Comparison of ENCODE assay signal across 8 cellular contexts in genomic region chr4:78057135-78057599, GRCh38. TPM values are rescaled to one million over a fixed set of nuclear protein-coding genes. Genes with fewer than 3 reads are reported as not detected.
DNase-seq lines count a peak whose midpoint lies in the region; ATAC-seq and TF ChIP-seq lines count a peak whose summit lies in the region.

TSS of gene FRAS1 (plus strand) at chr4:78057323. CDS start at chr4:78058010, 687 bp downstream.

- POLR2A ChIA-PET in CD4-positive, alpha-beta T cell (lab: Charles Lee): no interaction called here

- H3K36me3 Mint-ChIP-seq in CD4-positive, alpha-beta T cell (ENCODE audit: low read depth): no peaks in the 10 kb centered on the region

- H3K4me3 ChIP-seq in KMS-11 (IDR thresholded peaks at IDR 0.05; ENCODE audit: insufficient read depth, low read depth, low read length): peak within 1 kb of the TSS; percentile 83
- H3K4me3 ChIP-seq in esophagus muscularis mucosa: peak within 1 kb of the TSS; percentile 63 to 66 (median 64)
- peak within 1 kb of the TSS; percentile 60 to 67 for H3K4me3 ChIP-seq in vagina

- H3K27me3 Mint-ChIP-seq in CD4-positive, alpha-beta T cell: peaks cover 90% of the 10 kb centered on the region

- H3K27me3 ChIP-seq in CD4-positive, alpha-beta T cell (ENCODE audit: control insufficient read depth, insufficient read depth, low read length): peaks cover 64% of the 10 kb centered on the region
- no peaks in the 10 kb centered on the region; the same call in 1 of the 2 replicates for H3K27me3 ChIP-seq in KMS-11 (ENCODE audit: insufficient read depth, low read depth)
- peaks cover 0 to 19% (median 0%) of the 10 kb centered on the region in 4 donors for H3K27me3 ChIP-seq in esophagus muscularis mucosa
- H3K27me3 ChIP-seq in vagina: no peaks in the 10 kb centered on the region

- no peaks in the 10 kb centered on the region for H3K9me3 Mint-ChIP-seq in CD4-positive, alpha-beta T cell

- under 1% methylated on average over 24 of the region's 39 CpGs for WGBS in esophagus muscularis mucosa

- no peak within 1 kb of the TSS for H3K27ac Mint-ChIP-seq in CD4-positive, alpha-beta T cell

- no peaks in the 10 kb centered on the region for H3K9me3 ChIP-seq in CD4-positive, alpha-beta T cell (ENCODE audit: control insufficient read depth, low read length)
- H3K9me3 ChIP-seq in esophagus muscularis mucosa: no peaks in the 10 kb centered on the region
- no peaks in the 10 kb centered on the region for H3K9me3 ChIP-seq in vagina

- H2AFZ ChIP-seq in KMS-11 (ENCODE audit: low read depth): peak within 1 kb of the TSS; percentile 98

- no peaks in the 10 kb centered on the region for H3K4me1 ChIP-seq in KMS-11 (ENCODE audit: low read depth, poor library complexity, severe bottlenecking)
- peaks cover 9 to 37% (median 34%) of the 10 kb centered on the region in 4 donors for H3K4me1 ChIP-seq in esophagus muscularis mucosa
- H3K4me1 ChIP-seq in vagina: peaks cover 12% of the 10 kb centered on the region

- H3K4me3 Mint-ChIP-seq in CD4-positive, alpha-beta T cell: peak within 1 kb of the TSS; percentile 89

- TF ChIP-seq CTCF in CD4-positive, alpha-beta T cell (IDR thresholded peaks at IDR 0.05): no peak
- TF ChIP-seq CTCF in KMS-11 (conservative IDR thresholded peaks at IDR 0.05; ENCODE audit: low read depth, low read length) (no peak), esophagus muscularis mucosa (IDR thresholded peaks at IDR 0.05) (no peak), vagina (IDR thresholded peaks at IDR 0.05) (no peak)

- H3K9ac ChIP-seq in KMS-11: peak within 1 kb of the TSS; percentile 57; the same call in 1 of the 2 replicates

- no peak for TF ChIP-seq EP300 in esophagus muscularis mucosa (IDR thresholded peaks at IDR 0.05)

- ATAC-seq in CD4-positive, alpha-beta T cell (ENCODE audit: poor library complexity): peak; percentile 35
- peak; percentile 34 for ATAC-seq in GM19397 (IDR thresholded peaks at IDR 0.05; ENCODE audit: unreplicated experiment)
- ATAC-seq in GM18861 (IDR thresholded peaks at IDR 0.05; ENCODE audit: unreplicated experiment): no peak

- no peak within 1 kb of the TSS for H3K27ac ChIP-seq in CD4-positive, alpha-beta T cell (ENCODE audit: low read depth, low read length)
- H3K27ac ChIP-seq in KMS-11: no peak within 1 kb of the TSS
- H3K27ac ChIP-seq in esophagus muscularis mucosa (replicated peaks in 1 of 4): peak within 1 kb of the TSS; percentile 62 to 86 (median 75)
- peak within 1 kb of the TSS; percentile 79 for H3K27ac ChIP-seq in vagina

- peaks cover 29% of the 10 kb centered on the region for H3K4me1 Mint-ChIP-seq in CD4-positive, alpha-beta T cell (ENCODE audit: low read depth)

- no peaks in the 10 kb centered on the region for H3K36me3 ChIP-seq in KMS-11 (ENCODE audit: insufficient read depth)
- H3K36me3 ChIP-seq in esophagus muscularis mucosa: no peaks in the 10 kb centered on the region
- no peaks in the 10 kb centered on the region for H3K36me3 ChIP-seq in vagina

- no peaks in the 10 kb centered on the region for H3K79me2 ChIP-seq in KMS-11 (ENCODE audit: insufficient read depth, low read depth)

- no peak for DNase-seq in CD4-positive, alpha-beta T cell
- peak; percentile 29 for DNase-seq in UCSD-AML1 (lab: John Stamatoyannopoulos, UW; ENCODE audit: unreplicated experiment)
- DNase-seq in esophagus muscularis mucosa (ENCODE audit: extremely low spot score): no peak
- peak; percentile 60 for DNase-seq in myocyte (ENCODE audit: low read depth)
- DNase-seq in vagina (ENCODE audit: extremely low spot score in 2 of 2): no peak

- CTCF ChIA-PET in CD4-positive, alpha-beta T cell (lab: Charles Lee): no interaction called here

- H3K4me2 ChIP-seq in KMS-11: peak within 1 kb of the TSS; percentile 81

- no peaks in the 10 kb centered on the region for H4K20me1 ChIP-seq in KMS-11 (ENCODE audit: insufficient read depth)

- intact Hi-C loops in CD4-positive, alpha-beta T cell (cut with DNase I, micrococcal nuclease): no loop called here
- intact Hi-C loops in esophagus muscularis mucosa (cut with DNase I): loop anchor here (5.0 kb wide), 1 partner anchor 455 kb away; no protein-coding TSS in a partner anchor
- intact Hi-C loops in vagina (cut with DNase I): no loop called here

- TF ChIP-seq POLR2A in esophagus muscularis mucosa (IDR thresholded peaks at IDR 0.05; ENCODE audit: low read depth) (no peak), vagina (IDR thresholded peaks at IDR 0.05) (no peak)

RNA-seq across cellular contexts. Expression of gene FRAS1, which starts in this region (rescaled TPM):
- total RNA-seq in CD4-positive, alpha-beta T cell: not detected
- total RNA-seq in esophagus muscularis mucosa (1 to 10 TPM; 5.3 to 8.7 (median 5.7) TPM), myocyte (18.3 and 21.0 TPM in 2 replicates), vagina (8.8 TPM)
- polyA plus RNA-seq in myocyte (2012): 18.4 TPM

Comparison
In these comparisons a context has a peak if more than half of its experiments do, and no peak if none do; other contexts are left out.
1. Peak in ATAC-seq in CD4-positive, alpha-beta T cell; RNA of the gene not detected or under 1 TPM.
2. DNase-seq: peak in UCSD-AML1 (single experiment) and myocyte (single experiment); none in CD4-positive, alpha-beta T cell (0 of 10), esophagus muscularis mucosa (single experiment) and vagina (0 of 2).
3. H3K27ac ChIP-seq: peak in esophagus muscularis mucosa (4 of 4) and vagina (single experiment); none in CD4-positive, alpha-beta T cell (single experiment) and KMS-11 (single experiment).
4. Peak in every context shown above with its lines, with median percentiles within 50 percentile points of each other: H3K4me3 ChIP-seq.